ENCODE assay signal across 7 cellular contexts in genomic region chr17:43943769-43944418, GRCh38. TPM values are rescaled to one million over a fixed set of nuclear protein-coding genes. Genes with fewer than 3 reads are reported as not detected.
DNase-seq lines count a peak whose midpoint lies in the region; ATAC-seq, FAIRE-seq and TF ChIP-seq lines count a peak whose summit lies in the region.

No MANE protein-coding gene starts in this region.

- peak; percentile 85 for ATAC-seq in Right ventricle myocardium inferior

- peak overlapping the region; percentile 55 for H3K27ac Mint-ChIP-seq in activated naive CD4-positive, alpha-beta T cell treated with anti-CD3 and anti-CD28 coated beads, Interleukin-2, amount 50 U/mL, for 24 hours
- H3K27ac Mint-ChIP-seq in progenitor cell of endocrine pancreas = no peak overlapping the region

- H3K9me3 Mint-ChIP-seq in activated naive CD4-positive, alpha-beta T cell treated with anti-CD3 and anti-CD28 coated beads, Interleukin-2, amount 50 U/mL, for 24 hours = no peaks in the 10 kb centered on the region
- no peaks in the 10 kb centered on the region for H3K9me3 Mint-ChIP-seq in progenitor cell of endocrine pancreas (ENCODE audit: low read depth)

- peaks cover 8% of the 10 kb centered on the region for H3K4me1 Mint-ChIP-seq in activated naive CD4-positive, alpha-beta T cell treated with anti-CD3 and anti-CD28 coated beads, Interleukin-2, amount 50 U/mL, for 24 hours
- H3K4me1 Mint-ChIP-seq in progenitor cell of endocrine pancreas (ENCODE audit: low read depth) = no peaks in the 10 kb centered on the region

- H3K4me3 Mint-ChIP-seq in activated naive CD4-positive, alpha-beta T cell treated with anti-CD3 and anti-CD28 coated beads, Interleukin-2, amount 50 U/mL, for 24 hours = no peak overlapping the region
- no peak overlapping the region for H3K4me3 Mint-ChIP-seq in progenitor cell of endocrine pancreas (ENCODE audit: low read depth)

- peaks cover 1% of the 10 kb centered on the region for H3K27me3 Mint-ChIP-seq in activated naive CD4-positive, alpha-beta T cell treated with anti-CD3 and anti-CD28 coated beads, Interleukin-2, amount 50 U/mL, for 24 hours
- H3K27me3 Mint-ChIP-seq in progenitor cell of endocrine pancreas = peaks cover 58% of the 10 kb centered on the region

- peak; percentile 90 for FAIRE-seq in GM12892 (lab: Jason Lieb, UNC)
- peak; percentile 58 for FAIRE-seq in urothelium cell line (lab: Jason Lieb, UNC)

- no peak for TF ChIP-seq POLR2A in GM12892 (IDR thresholded peaks at IDR 0.05; ENCODE audit: low read depth, low read length)

- H3K36me3 Mint-ChIP-seq in activated naive CD4-positive, alpha-beta T cell treated with anti-CD3 and anti-CD28 coated beads, Interleukin-2, amount 50 U/mL, for 24 hours = no peaks in the 10 kb centered on the region
- no peaks in the 10 kb centered on the region for H3K36me3 Mint-ChIP-seq in progenitor cell of endocrine pancreas (ENCODE audit: insufficient read depth)

- intact Hi-C loops in Right ventricle myocardium inferior (cut with DNase I) = loop anchor here (1.0 to 10.0 kb wide), 2 partner anchors 51 to 101 kb away; no protein-coding TSS in a partner anchor

- peak; percentile 98 for TF ChIP-seq CTCF in progenitor cell of endocrine pancreas (IDR thresholded peaks at IDR 0.05; ENCODE audit: unreplicated experiment)

- peak; percentile 63 for DNase-seq in GM12892 (ENCODE audit: insufficient read length)
- DNase-seq in NCI-H1092 (lab: John Stamatoyannopoulos, UW) = peak; percentile 54
- peak; percentile 29 to 70 for DNase-seq in SW 1271 (lab: John Stamatoyannopoulos, UW)
- DNase-seq in Right ventricle myocardium inferior (ENCODE audit: missing footprints) = peak; percentile 90
- DNase-seq in progenitor cell of endocrine pancreas (ENCODE audit: low spot score, unreplicated experiment) = peak; percentile 79
- DNase-seq in urothelium cell line (ENCODE audit: low spot score) = peak; percentile 82

RNA-seq across cellular contexts. Expression of gene PPY, which starts 1.6 kb away (rescaled TPM):
- polyA plus RNA-seq in GM12892 (2012; ENCODE audit: missing spikeins) = not detected
- not detected for total RNA-seq in Right ventricle myocardium inferior
- total RNA-seq in progenitor cell of endocrine pancreas = 0.78 TPM in 1 of 2 replicates, not detected in the other

RNA-seq across cellular contexts. Expression of gene PYY, which starts 9.8 kb away (rescaled TPM):
- not detected for polyA plus RNA-seq in GM12892 (2012; ENCODE audit: missing spikeins)
- not detected for total RNA-seq in Right ventricle myocardium inferior
- 0.84 and 1.1 TPM in 2 replicates for total RNA-seq in progenitor cell of endocrine pancreas

RNA-seq across cellular contexts. Expression of gene MPP2, which starts 36.6 kb away (rescaled TPM):
- 0.08 TPM for polyA plus RNA-seq in GM12892 (2012; ENCODE audit: missing spikeins)
- total RNA-seq in Right ventricle myocardium inferior (16.2 TPM), progenitor cell of endocrine pancreas (5.4 and 6.4 TPM in 2 replicates)

Comparison
In these comparisons a context has a peak if more than half of its experiments do, and no peak if none do; other contexts are left out.
1. Peak in every context shown above with its lines: DNase-seq and ATAC-seq.